Comparison of ENCODE assay signal across 25 cellular contexts in genomic region chr6:165880721-165881120, GRCh38.
"Had no signal": no experiment of that assay in that cellular context is flagged by ENCODE, and none has a peak within 500 bp of the region (broad histone marks: within the 10 kb centered on the region; RNA-seq: fewer than 3 reads in every experiment).

No MANE protein-coding gene starts in this region.

- H3K4me3 ChIP-seq: esophagus squamous epithelium, heart left ventricle, pancreas, prostate gland, stomach, suprapubic skin, tibial artery, upper lobe of right lung had no signal

- H3K27ac ChIP-seq: esophagus squamous epithelium, heart left ventricle, pancreas, prostate gland, suprapubic skin, tibial artery, upper lobe of right lung had no signal

- H3K9me3 ChIP-seq: esophagus squamous epithelium, pancreas, prostate gland, stomach, suprapubic skin, tibial artery, upper lobe of right lung had no signal

- DNase-seq: activated B cell treated with CpG ODN at 0.5 μM for 24 hours; activated CD8-positive, alpha-beta memory T cell treated with anti-CD3 and anti-CD28 coated beads, Interleukin-2, amount 10 ng/mL, durations not matched to agents 7 days and 5 days; activated CD8-positive, alpha-beta T cell treated with anti-CD3 and anti-CD28 coated beads, Interleukin-2, amount 10 ng/mL, durations not matched to agents 7 days and 5 days; activated naive CD8-positive, alpha-beta T cell treated with anti-CD3 and anti-CD28 coated beads, Interleukin-2, amount 50 U/mL, for 24 hours; activated T-cell treated with anti-CD3 and anti-CD28 coated beads, Interleukin-2, amount 50 U/mL, for 48 hours; amygdala; dermis blood vessel endothelial cell; effector CD4-positive, alpha-beta T cell; esophagus squamous epithelium; heart left ventricle; hypothalamus; immature natural killer cell; kidney; naive B cell; pancreas; retina; stimulated activated CD4-positive, alpha-beta T cell treated with anti-CD3 and anti-CD28 coated beads, Interleukin-15, amount 100 ng/mL, for 24 hours; stimulated activated CD4-positive, alpha-beta T cell treated with anti-CD3 and anti-CD28 coated beads, Interleukin-2, amount 100 ng/mL, for 24 hours; stimulated activated naive B cell treated with anti-CD40 and anti-IgM and Interleukin-4, amounts not matched to agents 10 μg/mL and 1 μg/mL and 100 μg/mL, for 72 hours; stomach; T-cell; tibial artery; upper lobe of right lung had no signal

- H3K4me1 ChIP-seq: pancreas, prostate gland, upper lobe of right lung had no signal

- H3K27me3 ChIP-seq: esophagus squamous epithelium, stomach, tibial artery had no signal

- H3K36me3 ChIP-seq: esophagus squamous epithelium, heart left ventricle, pancreas, prostate gland, stomach, suprapubic skin, tibial artery, upper lobe of right lung had no signal
